ENCODE assay signal across 8 cellular contexts in genomic region chr11:12331239-12331874, GRCh38. TPM values are rescaled to one million over a fixed set of nuclear protein-coding genes. Genes with fewer than 3 reads are reported as not detected.
DNase-seq lines count a peak whose midpoint lies in the region; ATAC-seq and TF ChIP-seq lines count a peak whose summit lies in the region.

No MANE protein-coding gene starts in this region.

- no peak overlapping the region for H3K4me3 Mint-ChIP-seq in activated naive CD8-positive, alpha-beta T cell treated with anti-CD3 and anti-CD28 coated beads for 36 hours
- no peak overlapping the region for H3K4me3 Mint-ChIP-seq in progenitor cell of endocrine pancreas (ENCODE audit: low read depth)

- peak; percentile 90 for ATAC-seq in Right ventricle myocardium superior (ENCODE audit: poor library complexity)
- no peak for ATAC-seq in HG03342 (IDR thresholded peaks at IDR 0.05; ENCODE audit: unreplicated experiment)

- no peaks in the 10 kb centered on the region for H3K36me3 ChIP-seq in SK-N-MC (ENCODE audit: insufficient read depth, low read length)

- peaks cover 1% of the 10 kb centered on the region for H3K9me3 Mint-ChIP-seq in activated naive CD8-positive, alpha-beta T cell treated with anti-CD3 and anti-CD28 coated beads for 36 hours
- H3K9me3 Mint-ChIP-seq in progenitor cell of endocrine pancreas (ENCODE audit: low read depth): no peaks in the 10 kb centered on the region

- H3K4me1 Mint-ChIP-seq in activated naive CD8-positive, alpha-beta T cell treated with anti-CD3 and anti-CD28 coated beads for 36 hours: peaks cover 4% of the 10 kb centered on the region
- H3K4me1 Mint-ChIP-seq in progenitor cell of endocrine pancreas (ENCODE audit: low read depth): peaks cover 11% of the 10 kb centered on the region

- no peaks in the 10 kb centered on the region for H3K36me3 Mint-ChIP-seq in activated naive CD8-positive, alpha-beta T cell treated with anti-CD3 and anti-CD28 coated beads for 36 hours
- H3K36me3 Mint-ChIP-seq in progenitor cell of endocrine pancreas (ENCODE audit: insufficient read depth): no peaks in the 10 kb centered on the region

- DNase-seq in GM04504 (ENCODE audit: low read depth): peak; percentile 70
- peak; percentile 95 for DNase-seq in NCI-H1092 (lab: John Stamatoyannopoulos, UW)
- DNase-seq in SK-N-MC (ENCODE audit: low read depth, low spot score): peak; percentile 63
- peak; percentile 53 for DNase-seq in activated naive CD8-positive, alpha-beta T cell treated with anti-CD3 and anti-CD28 coated beads for 36 hours
- peak; percentile 82 for DNase-seq in Right ventricle myocardium superior
- peak; percentile 64 for DNase-seq in progenitor cell of endocrine pancreas (ENCODE audit: low spot score, unreplicated experiment)
- DNase-seq in ureter (ENCODE audit: low spot score): peak; percentile 85

- TF ChIP-seq CTCF in progenitor cell of endocrine pancreas (IDR thresholded peaks at IDR 0.05; ENCODE audit: unreplicated experiment): peak; percentile 84

- H3K9me3 ChIP-seq in SK-N-MC (ENCODE audit: low read depth, low read length): no peaks in the 10 kb centered on the region

- intact Hi-C loops in Right ventricle myocardium superior (cut with DNase I): loop anchor here (5.0 kb wide), 1 partner anchor 561 kb away; no protein-coding TSS in a partner anchor

- no peak overlapping the region for H3K27ac ChIP-seq in SK-N-MC

- no peak overlapping the region for H3K27ac Mint-ChIP-seq in activated naive CD8-positive, alpha-beta T cell treated with anti-CD3 and anti-CD28 coated beads for 36 hours
- H3K27ac Mint-ChIP-seq in progenitor cell of endocrine pancreas: no peak overlapping the region

- no peaks in the 10 kb centered on the region for H3K27me3 Mint-ChIP-seq in activated naive CD8-positive, alpha-beta T cell treated with anti-CD3 and anti-CD28 coated beads for 36 hours
- H3K27me3 Mint-ChIP-seq in progenitor cell of endocrine pancreas: peaks cover 11% of the 10 kb centered on the region

- H3K4me3 ChIP-seq in SK-N-MC: no peak overlapping the region

- no peak overlapping the region for H3K9ac ChIP-seq in SK-N-MC (ENCODE audit: insufficient read length)

RNA-seq across cellular contexts. Expression of gene PARVA, which starts 46.0 kb away (rescaled TPM):
- total RNA-seq in activated naive CD8-positive, alpha-beta T cell treated with anti-CD3 and anti-CD28 coated beads for 36 hours: under 1 TPM in 1 of 2 experiments, not detected in 1; 0.04 TPM
- total RNA-seq in Right ventricle myocardium superior: 61.2 TPM
- total RNA-seq in progenitor cell of endocrine pancreas: 49.3 and 50.2 TPM in 2 replicates
- 101 TPM for total RNA-seq in ureter

Comparison
In these comparisons a context has a peak if more than half of its experiments do, and no peak if none do; other contexts are left out.
1. RNA of gene PARVA, which starts 46.0 kb away (total RNA-seq): 101 TPM in ureter (single experiment), 61.2 TPM in Right ventricle myocardium superior (single experiment) and 49.3 to 50.2 TPM in progenitor cell of endocrine pancreas; 0.04 TPM in activated naive CD8-positive, alpha-beta T cell treated with anti-CD3 and anti-CD28 coated beads for 36 hours; every median in the first group is over 10 times any median in the second.
2. Peak in every context shown above with its lines, with median percentiles within 50 percentile points of each other: DNase-seq.